ENCODE assay signal across 18 cellular contexts in genomic region chr3:70973558-70973957, GRCh38.
DNase-seq lines count a peak whose midpoint lies in the region; ATAC-seq, FAIRE-seq and TF ChIP-seq lines count a peak whose summit lies in the region.
"Had no signal": no experiment of that assay in that cellular context is flagged by ENCODE, and none has a peak within 500 bp of the region (broad histone marks: within the 10 kb centered on the region; RNA-seq: fewer than 3 reads in every experiment).

No MANE protein-coding gene starts in this region.

- peaks cover 0 to 13% (median 8%) of the 10 kb centered on the region in 3 donors for H3K4me1 Mint-ChIP-seq in IgD-negative memory B cell
- H3K4me1 Mint-ChIP-seq in memory B cell, result peaks cover 7% of the 10 kb centered on the region

- H3K27me3 Mint-ChIP-seq in IgD-negative memory B cell (no peaks in the 10 kb centered on the region), memory B cell (no peaks in the 10 kb centered on the region)
- H3K27me3 Mint-ChIP-seq: CD8-positive, alpha-beta memory T cell; T-helper 17 cell had no signal

- H3K36me3 ChIP-seq in bronchial epithelial cell (ENCODE audit: control insufficient read depth, insufficient read depth, low read length), result peaks cover 6% of the 10 kb centered on the region

- H3K4me3 Mint-ChIP-seq in IgD-negative memory B cell, result no peak overlapping the region
- no peak overlapping the region for H3K4me3 Mint-ChIP-seq in memory B cell
- H3K4me3 Mint-ChIP-seq: CD8-positive, alpha-beta memory T cell; nephron; T-helper 17 cell had no signal

- no peak overlapping the region for H3K4me3 ChIP-seq in bronchial epithelial cell (ENCODE audit: low read depth, low read length)
- H3K4me3 ChIP-seq: hepatocyte, Peyer's patch, right atrium auricular region had no signal

- no peaks in the 10 kb centered on the region for H3K27me3 ChIP-seq in bronchial epithelial cell (ENCODE audit: control insufficient read depth, insufficient read depth, low read length)
- H3K27me3 ChIP-seq: hepatocyte, Peyer's patch, right atrium auricular region had no signal

- H3K9me3 Mint-ChIP-seq in IgD-negative memory B cell, result no peaks in the 10 kb centered on the region
- no peaks in the 10 kb centered on the region for H3K9me3 Mint-ChIP-seq in memory B cell
- H3K9me3 Mint-ChIP-seq: CD8-positive, alpha-beta memory T cell; nephron had no signal

- peaks cover 12% of the 10 kb centered on the region for H3K36me3 Mint-ChIP-seq in IgD-negative memory B cell
- H3K36me3 Mint-ChIP-seq in memory B cell, result peaks cover 40% of the 10 kb centered on the region

- H3K27ac Mint-ChIP-seq in IgD-negative memory B cell, result peak overlapping the region in 2 of 3 donors; percentile 20 to 53
- H3K27ac Mint-ChIP-seq in memory B cell, result peak overlapping the region; percentile 50
- H3K27ac Mint-ChIP-seq: nephron had no signal

- no peak for FAIRE-seq in bronchial epithelial cell (lab: Jason Lieb, UNC)

- no peak for ATAC-seq in memory B cell (ENCODE audit: low read depth)
- ATAC-seq in GM21423 (IDR thresholded peaks at IDR 0.05; ENCODE audit: unreplicated experiment), result no peak
- ATAC-seq in HG02885 (IDR thresholded peaks at IDR 0.05; ENCODE audit: poor library complexity, unreplicated experiment), result no peak
- ATAC-seq: T-helper 17 cell had no signal

- no peak for TF ChIP-seq CTCF in bronchial epithelial cell (IDR thresholded peaks at IDR 0.05; ENCODE audit: insufficient read depth, low read length, severe bottlenecking)

- DNase-seq in EL, result peak; percentile 27
- peak; percentile 87 for DNase-seq in bronchial epithelial cell (ENCODE audit: low read depth)
- DNase-seq in memory B cell (ENCODE audit: low spot score in 2 of 2), result no peak
- no peak for DNase-seq in stimulated activated naive CD4-positive, alpha-beta T cell (lab: John Stamatoyannopoulos, UW)
- DNase-seq: activated CD4-positive, alpha-beta T cell treated with anti-CD3 and anti-CD28 coated beads, Interleukin-2, amount 50 U/mL, for 1 hour; activated effector memory CD4-positive, alpha-beta T cell treated with anti-CD3 and anti-CD28 coated beads, Interleukin-2, amount 50 U/mL, for 16 hours; CD8-positive, alpha-beta memory T cell; NCI-H146; NCI-H510A; Peyer's patch; stimulated activated CD4-positive, alpha-beta T cell treated with anti-CD3 and anti-CD28 coated beads, Interleukin-4, amount 100 ng/mL, for 1 hour; T-helper 17 cell had no signal

Comparison
In these comparisons a context has a peak if more than half of its experiments do, and no peak if none do; other contexts are left out.
1. DNase-seq: peak in EL (single experiment) and bronchial epithelial cell (single experiment); none in memory B cell (0 of 2) and stimulated activated naive CD4-positive, alpha-beta T cell (0 of 6).